1 cellular context compared by ENCODE assay signal in the genomic region with DNA sequence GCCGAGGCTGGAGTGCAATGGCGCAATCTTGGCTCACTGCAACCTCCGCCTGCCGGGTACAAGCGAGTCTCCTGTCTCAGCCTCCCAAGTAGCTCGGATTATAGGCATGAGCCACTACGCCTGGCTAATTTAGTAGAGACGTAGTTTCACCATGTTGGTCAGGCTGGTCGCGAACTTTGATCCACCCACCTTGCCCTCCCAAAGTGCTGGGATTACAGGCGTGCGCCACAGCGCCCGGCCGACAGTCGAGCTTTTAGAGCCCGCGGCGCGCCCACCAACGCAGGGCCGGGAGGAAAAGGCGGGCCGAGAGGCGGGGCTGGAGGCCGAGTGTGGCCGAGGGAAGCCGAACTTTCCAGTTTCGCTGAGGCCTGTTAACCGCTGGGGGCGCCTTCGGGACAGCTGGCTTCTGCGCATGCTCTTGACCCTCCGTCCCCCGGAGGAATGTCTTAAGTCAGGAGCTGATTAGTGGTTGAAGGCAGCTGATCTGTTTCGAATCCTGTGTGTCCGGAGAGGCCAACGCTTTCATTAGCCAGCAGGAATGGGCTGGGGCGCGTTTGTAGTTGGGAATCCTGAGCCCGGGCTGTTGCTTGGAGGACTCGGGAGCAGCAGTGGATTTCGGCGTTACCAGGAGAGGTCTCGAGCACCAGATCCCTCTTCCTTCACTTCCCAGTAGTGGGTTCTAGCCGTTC.
TF ChIP-seq lines count a peak whose summit lies in the region.

No MANE protein-coding gene starts in this region.

TF ChIP-seq in K562, 482 proteins besides CTCF, POLR2A, EP300 and RAD21 (continued from another document and continues in another):
- TF ChIP-seq, protein P1, sequence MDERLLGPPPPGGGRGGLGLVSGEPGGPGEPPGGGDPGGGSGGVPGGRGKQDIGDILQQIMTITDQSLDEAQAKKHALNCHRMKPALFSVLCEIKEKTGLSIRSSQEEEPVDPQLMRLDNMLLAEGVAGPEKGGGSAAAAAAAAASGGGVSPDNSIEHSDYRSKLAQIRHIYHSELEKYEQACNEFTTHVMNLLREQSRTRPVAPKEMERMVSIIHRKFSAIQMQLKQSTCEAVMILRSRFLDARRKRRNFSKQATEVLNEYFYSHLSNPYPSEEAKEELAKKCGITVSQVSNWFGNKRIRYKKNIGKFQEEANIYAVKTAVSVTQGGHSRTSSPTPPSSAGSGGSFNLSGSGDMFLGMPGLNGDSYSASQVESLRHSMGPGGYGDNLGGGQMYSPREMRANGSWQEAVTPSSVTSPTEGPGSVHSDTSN (CRISPR knock-in tag; IDR thresholded peaks at IDR 0.05; ENCODE audit: low read depth) = no peak
- TF ChIP-seq, protein P1 (tag; conservative IDR thresholded peaks at IDR 0.05; ENCODE audit: low read depth) = no peak
- TF ChIP-seq SETDB1 (IDR thresholded peaks at IDR 0.05; ENCODE audit: low read length) (no peak), NFYB (IDR thresholded peaks at IDR 0.05; ENCODE audit: extremely low read depth, insufficient read length) (no peak), ZNF12 (CRISPR knock-in tag; IDR thresholded peaks at IDR 0.05) (no peak), ZNF224 (CRISPR knock-in tag; IDR thresholded peaks at IDR 0.05) (no peak), ZNF436 (CRISPR knock-in tag; IDR thresholded peaks at IDR 0.05) (no peak), ZNF175 (CRISPR knock-in tag; IDR thresholded peaks at IDR 0.05; ENCODE audit: low read depth) (no peak; the same call in 1 of the 2 replicates), POLR2B (IDR thresholded peaks at IDR 0.05; ENCODE audit: low read depth, partially characterized antibody) (peak; percentile 76), HDAC1 (IDR thresholded peaks at IDR 0.05) (peak in 1 of 2 experiments; percentile 14; a peak in 1 of 4 replicates), CEBPB (tag; IDR thresholded peaks at IDR 0.05) (peak; percentile 95), GABPA (tag; conservative IDR thresholded peaks at IDR 0.05; ENCODE audit: low read depth) (peak; percentile 21; the same call in 1 of the 2 replicates), PCBP2 (IDR thresholded peaks at IDR 0.05; ENCODE audit: low read depth, low read length, poor library complexity, severe bottlenecking) (no peak), GTF2E2 (tag; IDR thresholded peaks at IDR 0.05) (no peak), SAP30 (IDR thresholded peaks at IDR 0.05; ENCODE audit: borderline replicate concordance, insufficient read depth, low read depth, low read length, poor library complexity, severe bottlenecking) (peak; percentile 54), FIP1L1 (IDR thresholded peaks at IDR 0.05; ENCODE audit: low read depth, low read length, poor library complexity, severe bottlenecking) (no peak), RBM14 (IDR thresholded peaks at IDR 0.05; ENCODE audit: borderline replicate concordance, insufficient read depth, low read depth, low read length) (no peak), ARID2 (IDR thresholded peaks at IDR 0.05) (no peak), MIER1 (IDR thresholded peaks at IDR 0.05; ENCODE audit: low read depth) (no peak), FOXM1 (IDR thresholded peaks at IDR 0.05; ENCODE audit: low read depth) (peak; percentile 81), FOXM1 (CRISPR knock-in tag; IDR thresholded peaks at IDR 0.05; ENCODE audit: low read depth) (no peak), RBFOX2 (IDR thresholded peaks at IDR 0.05; ENCODE audit: low read depth, low read length) (peak; percentile 82), ZNF324 (CRISPR knock-in tag; IDR thresholded peaks at IDR 0.05) (no peak), RFX1 (IDR thresholded peaks at IDR 0.05) (no peak), ZNF146 (CRISPR knock-in tag; IDR thresholded peaks at IDR 0.05; ENCODE audit: unreplicated experiment) (no peak), HDAC2 (IDR thresholded peaks at IDR 0.05) (no peak; the same call in 1 of the 2 replicates), ZNF589 (CRISPR knock-in tag; IDR thresholded peaks at IDR 0.05; ENCODE audit: low read depth) (peak; percentile 67; the same call in 1 of the 2 replicates)
- TF ChIP-seq, protein P2, sequence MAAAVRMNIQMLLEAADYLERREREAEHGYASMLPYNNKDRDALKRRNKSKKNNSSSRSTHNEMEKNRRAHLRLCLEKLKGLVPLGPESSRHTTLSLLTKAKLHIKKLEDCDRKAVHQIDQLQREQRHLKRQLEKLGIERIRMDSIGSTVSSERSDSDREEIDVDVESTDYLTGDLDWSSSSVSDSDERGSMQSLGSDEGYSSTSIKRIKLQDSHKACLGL (CRISPR knock-in tag; IDR thresholded peaks at IDR 0.05; ENCODE audit: borderline replicate concordance, poor library complexity, severe bottlenecking) = no peak
- TF ChIP-seq, protein P3, sequence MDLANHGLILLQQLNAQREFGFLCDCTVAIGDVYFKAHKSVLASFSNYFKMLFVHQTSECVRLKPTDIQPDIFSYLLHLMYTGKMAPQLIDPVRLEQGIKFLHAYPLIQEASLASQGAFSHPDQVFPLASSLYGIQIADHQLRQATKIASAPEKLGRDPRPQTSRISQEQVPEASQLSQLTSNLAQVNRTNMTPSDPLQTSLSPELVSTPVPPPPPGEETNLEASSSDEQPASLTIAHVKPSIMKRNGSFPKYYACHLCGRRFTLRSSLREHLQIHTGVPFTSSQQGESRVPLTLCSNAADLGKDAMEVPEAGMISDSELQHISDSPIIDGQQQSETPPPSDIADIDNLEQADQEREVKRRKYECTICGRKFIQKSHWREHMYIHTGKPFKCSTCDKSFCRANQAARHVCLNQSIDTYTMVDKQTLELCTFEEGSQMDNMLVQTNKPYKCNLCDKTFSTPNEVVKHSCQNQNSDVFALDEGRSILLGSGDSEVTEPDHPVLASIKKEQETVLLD (IDR thresholded peaks at IDR 0.05) = peak; percentile 87
- TF ChIP-seq, protein P4, sequence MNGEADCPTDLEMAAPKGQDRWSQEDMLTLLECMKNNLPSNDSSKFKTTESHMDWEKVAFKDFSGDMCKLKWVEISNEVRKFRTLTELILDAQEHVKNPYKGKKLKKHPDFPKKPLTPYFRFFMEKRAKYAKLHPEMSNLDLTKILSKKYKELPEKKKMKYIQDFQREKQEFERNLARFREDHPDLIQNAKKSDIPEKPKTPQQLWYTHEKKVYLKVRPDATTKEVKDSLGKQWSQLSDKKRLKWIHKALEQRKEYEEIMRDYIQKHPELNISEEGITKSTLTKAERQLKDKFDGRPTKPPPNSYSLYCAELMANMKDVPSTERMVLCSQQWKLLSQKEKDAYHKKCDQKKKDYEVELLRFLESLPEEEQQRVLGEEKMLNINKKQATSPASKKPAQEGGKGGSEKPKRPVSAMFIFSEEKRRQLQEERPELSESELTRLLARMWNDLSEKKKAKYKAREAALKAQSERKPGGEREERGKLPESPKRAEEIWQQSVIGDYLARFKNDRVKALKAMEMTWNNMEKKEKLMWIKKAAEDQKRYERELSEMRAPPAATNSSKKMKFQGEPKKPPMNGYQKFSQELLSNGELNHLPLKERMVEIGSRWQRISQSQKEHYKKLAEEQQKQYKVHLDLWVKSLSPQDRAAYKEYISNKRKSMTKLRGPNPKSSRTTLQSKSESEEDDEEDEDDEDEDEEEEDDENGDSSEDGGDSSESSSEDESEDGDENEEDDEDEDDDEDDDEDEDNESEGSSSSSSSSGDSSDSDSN (IDR thresholded peaks at IDR 0.05; ENCODE audit: borderline replicate concordance in 1 of 2, low read depth in 2 of 2, low read length in 2 of 2) = no peak
- TF ChIP-seq, protein P5, sequence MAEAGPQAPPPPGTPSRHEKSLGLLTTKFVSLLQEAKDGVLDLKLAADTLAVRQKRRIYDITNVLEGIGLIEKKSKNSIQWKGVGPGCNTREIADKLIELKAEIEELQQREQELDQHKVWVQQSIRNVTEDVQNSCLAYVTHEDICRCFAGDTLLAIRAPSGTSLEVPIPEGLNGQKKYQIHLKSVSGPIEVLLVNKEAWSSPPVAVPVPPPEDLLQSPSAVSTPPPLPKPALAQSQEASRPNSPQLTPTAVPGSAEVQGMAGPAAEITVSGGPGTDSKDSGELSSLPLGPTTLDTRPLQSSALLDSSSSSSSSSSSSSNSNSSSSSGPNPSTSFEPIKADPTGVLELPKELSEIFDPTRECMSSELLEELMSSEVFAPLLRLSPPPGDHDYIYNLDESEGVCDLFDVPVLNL (CRISPR knock-in tag; IDR thresholded peaks at IDR 0.05; ENCODE audit: low read depth) = no peak
- TF ChIP-seq, protein P6, sequence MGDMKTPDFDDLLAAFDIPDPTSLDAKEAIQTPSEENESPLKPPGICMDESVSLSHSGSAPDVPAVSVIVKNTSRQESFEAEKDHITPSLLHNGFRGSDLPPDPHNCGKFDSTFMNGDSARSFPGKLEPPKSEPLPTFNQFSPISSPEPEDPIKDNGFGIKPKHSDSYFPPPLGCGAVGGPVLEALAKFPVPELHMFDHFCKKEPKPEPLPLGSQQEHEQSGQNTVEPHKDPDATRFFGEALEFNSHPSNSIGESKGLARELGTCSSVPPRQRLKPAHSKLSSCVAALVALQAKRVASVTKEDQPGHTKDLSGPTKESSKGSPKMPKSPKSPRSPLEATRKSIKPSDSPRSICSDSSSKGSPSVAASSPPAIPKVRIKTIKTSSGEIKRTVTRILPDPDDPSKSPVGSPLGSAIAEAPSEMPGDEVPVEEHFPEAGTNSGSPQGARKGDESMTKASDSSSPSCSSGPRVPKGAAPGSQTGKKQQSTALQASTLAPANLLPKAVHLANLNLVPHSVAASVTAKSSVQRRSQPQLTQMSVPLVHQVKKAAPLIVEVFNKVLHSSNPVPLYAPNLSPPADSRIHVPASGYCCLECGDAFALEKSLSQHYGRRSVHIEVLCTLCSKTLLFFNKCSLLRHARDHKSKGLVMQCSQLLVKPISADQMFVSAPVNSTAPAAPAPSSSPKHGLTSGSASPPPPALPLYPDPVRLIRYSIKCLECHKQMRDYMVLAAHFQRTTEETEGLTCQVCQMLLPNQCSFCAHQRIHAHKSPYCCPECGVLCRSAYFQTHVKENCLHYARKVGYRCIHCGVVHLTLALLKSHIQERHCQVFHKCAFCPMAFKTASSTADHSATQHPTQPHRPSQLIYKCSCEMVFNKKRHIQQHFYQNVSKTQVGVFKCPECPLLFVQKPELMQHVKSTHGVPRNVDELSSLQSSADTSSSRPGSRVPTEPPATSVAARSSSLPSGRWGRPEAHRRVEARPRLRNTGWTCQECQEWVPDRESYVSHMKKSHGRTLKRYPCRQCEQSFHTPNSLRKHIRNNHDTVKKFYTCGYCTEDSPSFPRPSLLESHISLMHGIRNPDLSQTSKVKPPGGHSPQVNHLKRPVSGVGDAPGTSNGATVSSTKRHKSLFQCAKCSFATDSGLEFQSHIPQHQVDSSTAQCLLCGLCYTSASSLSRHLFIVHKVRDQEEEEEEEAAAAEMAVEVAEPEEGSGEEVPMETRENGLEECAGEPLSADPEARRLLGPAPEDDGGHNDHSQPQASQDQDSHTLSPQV (IDR thresholded peaks at IDR 0.05) = peak; percentile 45
- TF ChIP-seq, protein P7, sequence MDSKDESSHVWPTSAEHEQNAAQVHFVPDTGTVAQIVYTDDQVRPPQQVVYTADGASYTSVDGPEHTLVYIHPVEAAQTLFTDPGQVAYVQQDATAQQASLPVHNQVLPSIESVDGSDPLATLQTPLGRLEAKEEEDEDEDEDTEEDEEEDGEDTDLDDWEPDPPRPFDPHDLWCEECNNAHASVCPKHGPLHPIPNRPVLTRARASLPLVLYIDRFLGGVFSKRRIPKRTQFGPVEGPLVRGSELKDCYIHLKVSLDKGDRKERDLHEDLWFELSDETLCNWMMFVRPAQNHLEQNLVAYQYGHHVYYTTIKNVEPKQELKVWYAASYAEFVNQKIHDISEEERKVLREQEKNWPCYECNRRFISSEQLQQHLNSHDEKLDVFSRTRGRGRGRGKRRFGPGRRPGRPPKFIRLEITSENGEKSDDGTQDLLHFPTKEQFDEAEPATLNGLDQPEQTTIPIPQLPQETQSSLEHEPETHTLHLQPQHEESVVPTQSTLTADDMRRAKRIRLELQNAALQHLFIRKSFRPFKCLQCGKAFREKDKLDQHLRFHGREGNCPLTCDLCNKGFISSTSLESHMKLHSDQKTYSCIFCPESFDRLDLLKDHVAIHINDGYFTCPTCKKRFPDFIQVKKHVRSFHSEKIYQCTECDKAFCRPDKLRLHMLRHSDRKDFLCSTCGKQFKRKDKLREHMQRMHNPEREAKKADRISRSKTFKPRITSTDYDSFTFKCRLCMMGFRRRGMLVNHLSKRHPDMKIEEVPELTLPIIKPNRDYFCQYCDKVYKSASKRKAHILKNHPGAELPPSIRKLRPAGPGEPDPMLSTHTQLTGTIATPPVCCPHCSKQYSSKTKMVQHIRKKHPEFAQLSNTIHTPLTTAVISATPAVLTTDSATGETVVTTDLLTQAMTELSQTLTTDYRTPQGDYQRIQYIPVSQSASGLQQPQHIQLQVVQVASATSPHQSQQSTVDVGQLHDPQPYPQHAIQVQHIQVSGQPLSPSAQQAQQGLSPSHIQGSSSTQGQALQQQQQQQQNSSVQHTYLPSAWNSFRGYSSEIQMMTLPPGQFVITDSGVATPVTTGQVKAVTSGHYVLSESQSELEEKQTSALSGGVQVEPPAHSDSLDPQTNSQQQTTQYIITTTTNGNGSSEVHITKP (IDR thresholded peaks at IDR 0.05; ENCODE audit: partially characterized antibody) = peak; percentile 32
- TF ChIP-seq, protein P8, sequence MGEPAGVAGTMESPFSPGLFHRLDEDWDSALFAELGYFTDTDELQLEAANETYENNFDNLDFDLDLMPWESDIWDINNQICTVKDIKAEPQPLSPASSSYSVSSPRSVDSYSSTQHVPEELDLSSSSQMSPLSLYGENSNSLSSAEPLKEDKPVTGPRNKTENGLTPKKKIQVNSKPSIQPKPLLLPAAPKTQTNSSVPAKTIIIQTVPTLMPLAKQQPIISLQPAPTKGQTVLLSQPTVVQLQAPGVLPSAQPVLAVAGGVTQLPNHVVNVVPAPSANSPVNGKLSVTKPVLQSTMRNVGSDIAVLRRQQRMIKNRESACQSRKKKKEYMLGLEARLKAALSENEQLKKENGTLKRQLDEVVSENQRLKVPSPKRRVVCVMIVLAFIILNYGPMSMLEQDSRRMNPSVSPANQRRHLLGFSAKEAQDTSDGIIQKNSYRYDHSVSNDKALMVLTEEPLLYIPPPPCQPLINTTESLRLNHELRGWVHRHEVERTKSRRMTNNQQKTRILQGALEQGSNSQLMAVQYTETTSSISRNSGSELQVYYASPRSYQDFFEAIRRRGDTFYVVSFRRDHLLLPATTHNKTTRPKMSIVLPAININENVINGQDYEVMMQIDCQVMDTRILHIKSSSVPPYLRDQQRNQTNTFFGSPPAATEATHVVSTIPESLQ (CRISPR knock-in tag; IDR thresholded peaks at IDR 0.05) = no peak; the same call in 1 of the 2 replicates
- TF ChIP-seq, protein P9, sequence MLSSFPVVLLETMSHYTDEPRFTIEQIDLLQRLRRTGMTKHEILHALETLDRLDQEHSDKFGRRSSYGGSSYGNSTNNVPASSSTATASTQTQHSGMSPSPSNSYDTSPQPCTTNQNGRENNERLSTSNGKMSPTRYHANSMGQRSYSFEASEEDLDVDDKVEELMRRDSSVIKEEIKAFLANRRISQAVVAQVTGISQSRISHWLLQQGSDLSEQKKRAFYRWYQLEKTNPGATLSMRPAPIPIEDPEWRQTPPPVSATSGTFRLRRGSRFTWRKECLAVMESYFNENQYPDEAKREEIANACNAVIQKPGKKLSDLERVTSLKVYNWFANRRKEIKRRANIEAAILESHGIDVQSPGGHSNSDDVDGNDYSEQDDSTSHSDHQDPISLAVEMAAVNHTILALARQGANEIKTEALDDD (IDR thresholded peaks at IDR 0.05) = 0 out of 2 replicates have a peak, but pooled peaks have one; percentile 48
